ENCODE assay signal across 1 cellular context in the genomic region with DNA sequence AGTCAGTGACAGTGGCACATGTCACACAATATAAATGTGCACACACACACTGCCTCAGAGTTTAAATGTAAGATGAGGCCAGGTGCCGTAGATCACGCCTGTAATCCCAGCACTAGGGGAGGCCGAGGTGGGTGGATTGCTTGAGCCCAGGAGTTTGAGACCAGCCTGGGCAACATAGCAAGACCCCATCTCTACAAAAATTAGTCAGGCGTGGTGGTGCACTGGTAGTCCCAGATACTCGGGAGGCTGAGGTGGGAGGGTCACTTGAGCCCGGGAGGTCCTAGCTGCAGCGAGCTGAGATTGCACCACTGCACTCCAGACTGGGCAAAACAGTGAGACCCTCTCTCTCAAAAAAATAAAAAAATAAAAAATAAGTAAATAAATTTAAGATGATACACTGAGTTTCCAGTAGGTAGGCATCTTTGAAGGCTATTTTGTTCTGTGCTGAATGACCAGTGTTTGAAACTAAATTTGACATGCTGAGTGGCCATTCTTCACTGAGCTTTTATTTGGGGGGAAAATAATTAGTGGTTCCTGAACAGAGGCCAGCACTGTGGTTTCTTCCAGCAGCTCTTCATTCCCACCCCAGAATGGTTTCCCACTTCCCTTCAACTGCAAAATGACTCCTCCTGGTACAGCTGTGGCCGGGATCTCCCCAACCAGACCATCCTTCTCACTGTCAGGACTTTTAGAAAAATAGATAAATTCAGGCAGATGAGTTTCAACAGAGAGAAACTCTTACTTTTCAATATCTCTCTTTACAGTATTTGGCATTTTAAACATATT.
A peak's percentile ranks its signal among the peaks of the same experiment; 100 is the strongest.
TF ChIP-seq lines count a peak whose summit lies in the region.

No MANE protein-coding gene starts in this region.

TF ChIP-seq in HepG2, 621 proteins besides CTCF, POLR2A, EP300 and RAD21 (continued from another document):
- TF ChIP-seq, protein P1, sequence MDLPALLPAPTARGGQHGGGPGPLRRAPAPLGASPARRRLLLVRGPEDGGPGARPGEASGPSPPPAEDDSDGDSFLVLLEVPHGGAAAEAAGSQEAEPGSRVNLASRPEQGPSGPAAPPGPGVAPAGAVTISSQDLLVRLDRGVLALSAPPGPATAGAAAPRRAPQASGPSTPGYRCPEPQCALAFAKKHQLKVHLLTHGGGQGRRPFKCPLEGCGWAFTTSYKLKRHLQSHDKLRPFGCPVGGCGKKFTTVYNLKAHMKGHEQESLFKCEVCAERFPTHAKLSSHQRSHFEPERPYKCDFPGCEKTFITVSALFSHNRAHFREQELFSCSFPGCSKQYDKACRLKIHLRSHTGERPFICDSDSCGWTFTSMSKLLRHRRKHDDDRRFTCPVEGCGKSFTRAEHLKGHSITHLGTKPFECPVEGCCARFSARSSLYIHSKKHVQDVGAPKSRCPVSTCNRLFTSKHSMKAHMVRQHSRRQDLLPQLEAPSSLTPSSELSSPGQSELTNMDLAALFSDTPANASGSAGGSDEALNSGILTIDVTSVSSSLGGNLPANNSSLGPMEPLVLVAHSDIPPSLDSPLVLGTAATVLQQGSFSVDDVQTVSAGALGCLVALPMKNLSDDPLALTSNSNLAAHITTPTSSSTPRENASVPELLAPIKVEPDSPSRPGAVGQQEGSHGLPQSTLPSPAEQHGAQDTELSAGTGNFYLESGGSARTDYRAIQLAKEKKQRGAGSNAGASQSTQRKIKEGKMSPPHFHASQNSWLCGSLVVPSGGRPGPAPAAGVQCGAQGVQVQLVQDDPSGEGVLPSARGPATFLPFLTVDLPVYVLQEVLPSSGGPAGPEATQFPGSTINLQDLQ (CRISPR knock-in tag; IDR thresholded peaks at IDR 0.05): no peak
- no peak for TF ChIP-seq ZNF343 (CRISPR knock-in tag; IDR thresholded peaks at IDR 0.05)
- TF ChIP-seq ZNF121 (CRISPR knock-in tag; IDR thresholded peaks at IDR 0.05): peak; percentile 75
